In genomic region chr1:145792484-145792883, GRCh38 we compare ENCODE assay signal across 31 cellular contexts.
"Had no signal": no experiment of that assay in that cellular context is flagged by ENCODE, and none has a peak within 500 bp of the region (broad histone marks: within the 10 kb centered on the region; RNA-seq: fewer than 3 reads in every experiment).

No MANE protein-coding gene starts in this region.

- H3K27ac Mint-ChIP-seq: activated CD4-positive, alpha-beta memory T cell treated with anti-CD3 and anti-CD28 coated beads for 36 hours; activated CD4-positive, alpha-beta T cell treated with anti-CD3 and anti-CD28 coated beads for 36 hours; activated CD4-positive, alpha-beta T cell treated with anti-CD3 and anti-CD28 coated beads, Interleukin-2, amount 10 ng/mL, durations not matched to agents 24 days and 14 days; activated CD8-positive, alpha-beta memory T cell treated with anti-CD3 and anti-CD28 coated beads, Interleukin-2, amount 10 ng/mL, durations not matched to agents 7 days and 5 days; activated CD8-positive, alpha-beta T cell treated with anti-CD3 and anti-CD28 coated beads, Interleukin-2, amount 10 ng/mL, durations not matched to agents 7 days and 5 days; activated naive CD8-positive, alpha-beta T cell; activated T-cell treated with anti-CD3 and anti-CD28 coated beads, Interleukin-2, amount 50 U/mL, for 72 hours; dendritic cell treated with granulocyte-macrophage colony-stimulating factor and Interleukin-4, amounts not matched to agents 40 ng/mL and 50 ng/mL, for 4 days; endodermal cell had no signal

- DNase-seq: activated CD4-positive, alpha-beta memory T cell treated with anti-CD3 and anti-CD28 coated beads for 36 hours; activated CD4-positive, alpha-beta T cell treated with anti-CD3 and anti-CD28 coated beads for 36 hours; activated CD4-positive, alpha-beta T cell treated with anti-CD3 and anti-CD28 coated beads, Interleukin-2, amount 10 ng/mL, durations not matched to agents 24 days and 14 days; activated CD4-positive, CD25-positive, alpha-beta regulatory T cell; activated CD4-positive, CD25-positive, alpha-beta regulatory T cell treated with anti-CD3 and anti-CD28 coated beads, Interleukin-2, amount 50 U/mL, for 72 hours; activated CD8-positive, alpha-beta memory T cell treated with anti-CD3 and anti-CD28 coated beads, Interleukin-2, amount 10 ng/mL, durations not matched to agents 7 days and 5 days; activated CD8-positive, alpha-beta memory T cell treated with anti-CD3 and anti-CD28 coated beads, Interleukin-2, amount 50 U/mL, for 4 hours; activated CD8-positive, alpha-beta T cell treated with anti-CD3 and anti-CD28 coated beads, Interleukin-2, amount 10 ng/mL, durations not matched to agents 7 days and 5 days; activated gamma-delta T cell; activated naive CD4-positive, alpha-beta T cell treated with anti-CD3 and anti-CD28 coated beads, Interleukin-2, amount 50 U/mL, for 16 hours; activated naive CD4-positive, alpha-beta T cell treated with Interleukin-2 at 50 U/mL for 16 hours; activated T-cell treated with anti-CD3 and anti-CD28 coated beads, Interleukin-2, amount 50 U/mL, for 1 hour; activated T-cell treated with anti-CD3 and anti-CD28 coated beads, Interleukin-2, amount 50 U/mL, for 72 hours; amniotic stem cell; anterior cingulate cortex; brain microvascular endothelial cell; dorsolateral prefrontal cortex; effector memory CD4-positive, alpha-beta T cell; endodermal cell; foreskin fibroblast; gastrocnemius medialis; glutamatergic neuron; heart left ventricle; T-helper 2 cell had no signal

- FAIRE-seq: astrocyte, bronchial epithelial cell had no signal

- H3K4me3 Mint-ChIP-seq: activated CD4-positive, alpha-beta memory T cell treated with anti-CD3 and anti-CD28 coated beads for 36 hours; activated CD4-positive, alpha-beta T cell treated with anti-CD3 and anti-CD28 coated beads for 36 hours; activated CD4-positive, alpha-beta T cell treated with anti-CD3 and anti-CD28 coated beads, Interleukin-2, amount 10 ng/mL, durations not matched to agents 24 days and 14 days; activated CD8-positive, alpha-beta memory T cell treated with anti-CD3 and anti-CD28 coated beads, Interleukin-2, amount 10 ng/mL, durations not matched to agents 7 days and 5 days; activated CD8-positive, alpha-beta T cell treated with anti-CD3 and anti-CD28 coated beads, Interleukin-2, amount 10 ng/mL, durations not matched to agents 7 days and 5 days; activated naive CD8-positive, alpha-beta T cell; activated T-cell treated with anti-CD3 and anti-CD28 coated beads, Interleukin-2, amount 50 U/mL, for 72 hours; central memory CD8-positive, alpha-beta T cell; dendritic cell treated with granulocyte-macrophage colony-stimulating factor and Interleukin-4, amounts not matched to agents 40 ng/mL and 50 ng/mL, for 4 days; endodermal cell had no signal

- H3K27me3 Mint-ChIP-seq: activated CD4-positive, alpha-beta memory T cell treated with anti-CD3 and anti-CD28 coated beads for 36 hours; activated CD4-positive, alpha-beta T cell treated with anti-CD3 and anti-CD28 coated beads for 36 hours; activated CD4-positive, alpha-beta T cell treated with anti-CD3 and anti-CD28 coated beads, Interleukin-2, amount 10 ng/mL, durations not matched to agents 24 days and 14 days; activated CD8-positive, alpha-beta memory T cell treated with anti-CD3 and anti-CD28 coated beads, Interleukin-2, amount 10 ng/mL, durations not matched to agents 7 days and 5 days; activated naive CD8-positive, alpha-beta T cell; central memory CD8-positive, alpha-beta T cell; dendritic cell treated with granulocyte-macrophage colony-stimulating factor and Interleukin-4, amounts not matched to agents 40 ng/mL and 50 ng/mL, for 4 days had no signal

- H3K27me3 ChIP-seq: brain microvascular endothelial cell, dorsolateral prefrontal cortex, gastrocnemius medialis, heart left ventricle had no signal

- H3K36me3 ChIP-seq: brain microvascular endothelial cell had no signal

- H3K9me3 ChIP-seq: gastrocnemius medialis had no signal

- H3K27ac ChIP-seq: brain microvascular endothelial cell, coronary artery, dorsolateral prefrontal cortex, gastrocnemius medialis, heart left ventricle had no signal

- H3K4me3 ChIP-seq: coronary artery, dorsolateral prefrontal cortex, gastrocnemius medialis, heart left ventricle had no signal

- ATAC-seq: activated CD4-positive, alpha-beta T cell treated with anti-CD3 and anti-CD28 coated beads for 36 hours; activated CD8-positive, alpha-beta memory T cell treated with anti-CD3 and anti-CD28 coated beads, Interleukin-2, amount 10 ng/mL, durations not matched to agents 7 days and 5 days; activated CD8-positive, alpha-beta T cell treated with anti-CD3 and anti-CD28 coated beads, Interleukin-2, amount 10 ng/mL, durations not matched to agents 7 days and 5 days; activated T-cell treated with anti-CD3 and anti-CD28 coated beads, Interleukin-2, amount 50 U/mL, for 72 hours; esophagus mucosa; gastrocnemius medialis; heart left ventricle had no signal

- H3K4me1 Mint-ChIP-seq: endodermal cell had no signal
